Comparison of ENCODE assay signal across 8 cellular contexts in genomic region chr2:38315707-38316333, GRCh38.
A peak's percentile ranks its signal among the peaks of the same experiment; 100 is the strongest.
DNase-seq lines count a peak whose midpoint lies in the region; ATAC-seq, FAIRE-seq and TF ChIP-seq lines count a peak whose summit lies in the region.

No MANE protein-coding gene starts in this region.

- no peaks in the 10 kb centered on the region for H3K4me1 Mint-ChIP-seq in stimulated activated naive CD8-positive, alpha-beta T cell treated with anti-CD3 and anti-CD28 coated beads, Interleukin-15, amount 100 ng/mL, for 72 hours
- H3K4me1 Mint-ChIP-seq in activated T-helper 2 cell treated with anti-CD3 and anti-CD28 coated beads, Interferon-gamma antibody, Interleukin-2, Interleukin-4, amounts not matched to agents 10 μg/mL and 5 μg/mL and 100 μg/mL, durations not matched to agents 14 hours and 24 hours and 36 hours (ENCODE audit: low read depth), result peaks cover 21% of the 10 kb centered on the region

- peaks cover 69% of the 10 kb centered on the region for H3K36me3 Mint-ChIP-seq in activated T-helper 2 cell treated with anti-CD3 and anti-CD28 coated beads, Interferon-gamma antibody, Interleukin-2, Interleukin-4, amounts not matched to agents 10 μg/mL and 5 μg/mL and 100 μg/mL, durations not matched to agents 14 hours and 24 hours and 36 hours (ENCODE audit: low read depth)

- H3K9me3 Mint-ChIP-seq in stimulated activated naive CD8-positive, alpha-beta T cell treated with anti-CD3 and anti-CD28 coated beads, Interleukin-15, amount 100 ng/mL, for 72 hours, result no peaks in the 10 kb centered on the region
- no peaks in the 10 kb centered on the region for H3K9me3 Mint-ChIP-seq in activated T-helper 2 cell treated with anti-CD3 and anti-CD28 coated beads, Interferon-gamma antibody, Interleukin-2, Interleukin-4, amounts not matched to agents 10 μg/mL and 5 μg/mL and 100 μg/mL, durations not matched to agents 14 hours and 24 hours and 36 hours

- intact Hi-C loops in activated T-helper 2 cell treated with anti-CD3 and anti-CD28 coated beads, Interferon-gamma antibody, Interleukin-2, Interleukin-4, amounts not matched to agents 10 μg/mL and 5 μg/mL and 100 μg/mL, durations not matched to agents 14 hours and 24 hours and 36 hours (cut with micrococcal nuclease), result loop anchor here (1.0 to 10.0 kb wide), 5 partner anchors 61 to 409 kb away; partner anchors contain the start of gene ATL2

- no peak overlapping the region for H3K4me3 Mint-ChIP-seq in stimulated activated naive CD8-positive, alpha-beta T cell treated with anti-CD3 and anti-CD28 coated beads, Interleukin-15, amount 100 ng/mL, for 72 hours
- H3K4me3 Mint-ChIP-seq in activated T-helper 2 cell treated with anti-CD3 and anti-CD28 coated beads, Interferon-gamma antibody, Interleukin-2, Interleukin-4, amounts not matched to agents 10 μg/mL and 5 μg/mL and 100 μg/mL, durations not matched to agents 14 hours and 24 hours and 36 hours (ENCODE audit: low read depth), result no peak overlapping the region

- no peak overlapping the region for H3K27ac ChIP-seq in C4-2B

- no peaks in the 10 kb centered on the region for H3K27me3 Mint-ChIP-seq in stimulated activated naive CD8-positive, alpha-beta T cell treated with anti-CD3 and anti-CD28 coated beads, Interleukin-15, amount 100 ng/mL, for 72 hours
- no peaks in the 10 kb centered on the region for H3K27me3 Mint-ChIP-seq in activated T-helper 2 cell treated with anti-CD3 and anti-CD28 coated beads, Interferon-gamma antibody, Interleukin-2, Interleukin-4, amounts not matched to agents 10 μg/mL and 5 μg/mL and 100 μg/mL, durations not matched to agents 14 hours and 24 hours and 36 hours (ENCODE audit: low read depth)

- peak; percentile 91 for ATAC-seq in stimulated activated naive CD8-positive, alpha-beta T cell treated with anti-CD3 and anti-CD28 coated beads, Interleukin-15, amount 100 ng/mL, for 72 hours
- ATAC-seq in HG03045 (IDR thresholded peaks at IDR 0.05; ENCODE audit: unreplicated experiment), result no peak

- FAIRE-seq in GM12892 (lab: Jason Lieb, UNC) (no peak), islet of Langerhans (lab: Jason Lieb, UNC) (peak; percentile 88)

- peak; percentile 80 for TF ChIP-seq CTCF in C4-2B (conservative IDR thresholded peaks at IDR 0.05)

- TF ChIP-seq POLR2A in GM12892 (IDR thresholded peaks at IDR 0.05; ENCODE audit: low read depth, low read length), result no peak

- DNase-seq in GM12892 (ENCODE audit: insufficient read length) (peak; percentile 13), NCI-H345 treated with DMSO at 0.1 percent for 48 hours (lab: John Stamatoyannopoulos, UW; ENCODE audit: unreplicated experiment) (peak; percentile 9), brain pericyte (ENCODE audit: low read depth, low spot score) (peak; percentile 2)
- DNase-seq in stimulated activated naive CD8-positive, alpha-beta T cell treated with anti-CD3 and anti-CD28 coated beads, Interleukin-15, amount 100 ng/mL, for 72 hours, result peak; percentile 19 to 23
- DNase-seq in activated T-helper 2 cell treated with anti-CD3 and anti-CD28 coated beads, Interferon-gamma antibody, Interleukin-2, Interleukin-4, amounts not matched to agents 10 μg/mL and 5 μg/mL and 100 μg/mL, durations not matched to agents 14 hours and 24 hours and 36 hours (ENCODE audit: low spot score), result no peak

- no peak overlapping the region for H3K27ac Mint-ChIP-seq in stimulated activated naive CD8-positive, alpha-beta T cell treated with anti-CD3 and anti-CD28 coated beads, Interleukin-15, amount 100 ng/mL, for 72 hours
- H3K27ac Mint-ChIP-seq in activated T-helper 2 cell treated with anti-CD3 and anti-CD28 coated beads, Interferon-gamma antibody, Interleukin-2, Interleukin-4, amounts not matched to agents 10 μg/mL and 5 μg/mL and 100 μg/mL, durations not matched to agents 14 hours and 24 hours and 36 hours, result no peak overlapping the region
